In genomic region chr5:120449501-120449900, GRCh38 we compare ENCODE assay signal across 25 cellular contexts. TPM values are rescaled to one million over a fixed set of nuclear protein-coding genes. Genes with fewer than 3 reads are reported as not detected.
DNase-seq lines count a peak whose midpoint lies in the region; TF ChIP-seq lines count a peak whose summit lies in the region.
"Had no signal": no experiment of that assay in that cellular context is flagged by ENCODE, and none has a peak within 500 bp of the region (broad histone marks: within the 10 kb centered on the region; RNA-seq: fewer than 3 reads in every experiment).

No MANE protein-coding gene starts in this region.

- in situ Hi-C loops in GM23248 (cut with MboI) (no loop called here), astrocyte of the spinal cord (cut with HindIII; ENCODE audit: low sequenced_read_pairs) (no loop called here)

- 55 to 60% methylated on average over 3 of the region's 3 CpGs for WGBS in GM23248 (ENCODE audit: low coverage in 1 of 2, low lambda C conversion rate in 2 of 2, missing lambda C conversion rate in 2 of 2), 2 experiments
- 61% methylated on average over 3 of the region's 3 CpGs for WGBS in mesenchymal stem cell

- H4K20me1 ChIP-seq in GM23248 (ENCODE audit: insufficient read depth): no peaks in the 10 kb centered on the region

- H2BK120ac ChIP-seq in mesenchymal stem cell (ENCODE audit: low read depth, low read length): no peak overlapping the region

- H4K91ac ChIP-seq in mesenchymal stem cell (ENCODE audit: low read length): no peak overlapping the region

- no peaks in the 10 kb centered on the region for H3K9me3 ChIP-seq in GM23248 (ENCODE audit: low read depth)
- H3K9me3 ChIP-seq in mesenchymal stem cell (ENCODE audit: control insufficient read depth, low read length): no peaks in the 10 kb centered on the region
- H3K9me3 ChIP-seq: gastroesophageal sphincter, pancreas, right lobe of liver, upper lobe of right lung had no signal

- H3K79me2 ChIP-seq in GM23248 (ENCODE audit: insufficient read depth): no peaks in the 10 kb centered on the region

- H3K4me3 ChIP-seq in AG10803 (ENCODE audit: low read length) (no peak overlapping the region), GM23248 (no peak overlapping the region), astrocyte of the spinal cord (ENCODE audit: low read depth, low read length) (no peak overlapping the region), mesenchymal stem cell (ENCODE audit: insufficient read depth in 1 of 2, low read depth in 1 of 2, low read length in 2 of 2) (no peak overlapping the region)
- H3K4me3 ChIP-seq: gastroesophageal sphincter, pancreas, right lobe of liver, SK-N-MC, upper lobe of right lung had no signal

- H4K8ac ChIP-seq in mesenchymal stem cell (ENCODE audit: low read length): no peak overlapping the region

- H3K4me2 ChIP-seq in GM23248 (ENCODE audit: unreplicated experiment): peak overlapping the region; percentile 23
- H3K4me2 ChIP-seq in mesenchymal stem cell (ENCODE audit: low read length, poor library complexity, severe bottlenecking): no peak overlapping the region

- no peak overlapping the region for H3K14ac ChIP-seq in mesenchymal stem cell (ENCODE audit: low read length in 2 of 2)

- H2BK15ac ChIP-seq in mesenchymal stem cell (ENCODE audit: low read depth, poor library complexity, severe bottlenecking): no peak overlapping the region

- peak overlapping the region; percentile 29 to 91 for H2BK12ac ChIP-seq in mesenchymal stem cell (ENCODE audit: low read length in 2 of 2)

- no peak overlapping the region for H3K23ac ChIP-seq in mesenchymal stem cell (ENCODE audit: low read length in 2 of 2)

- H3K4me1 ChIP-seq in GM23248 (ENCODE audit: insufficient read depth): peaks cover 64% of the 10 kb centered on the region
- H3K4me1 ChIP-seq in mesenchymal stem cell (ENCODE audit: control insufficient read depth, insufficient read depth, low read depth, low read length): peaks cover 2% of the 10 kb centered on the region
- H3K4me1 ChIP-seq: pancreas, right lobe of liver had no signal

- no peaks in the 10 kb centered on the region for H3K79me1 ChIP-seq in mesenchymal stem cell (replicated peaks; ENCODE audit: low read length, poor library complexity, severe bottlenecking)

- H3K4ac ChIP-seq in mesenchymal stem cell (ENCODE audit: low read depth in 1 of 2, low read length in 2 of 2): peak overlapping the region in 1 of 2 experiments; percentile 17

- DNase-seq in AG10803 (ENCODE audit: low read depth): peak; percentile 69
- peak; percentile 72 for DNase-seq in GM23248
- peak; percentile 17 for DNase-seq in astrocyte of the spinal cord (ENCODE audit: low read depth, low spot score)
- DNase-seq in mesenchymal stem cell: peak; percentile 76
- no peak for DNase-seq in activated CD4-positive, alpha-beta T cell treated with anti-CD3 and anti-CD28 coated beads, Interleukin-2, amount 50 U/mL, for 1 hour
- no peak for DNase-seq in NAMALWA (ENCODE audit: low spot score)
- no peak for DNase-seq in NCI-H526 (lab: John Stamatoyannopoulos, UW)
- DNase-seq in stimulated activated CD4-positive, alpha-beta T cell treated with anti-CD3 and anti-CD28 coated beads, Interleukin-4, amount 100 ng/mL, for 4 hours: no peak
- DNase-seq: activated B cell treated with CpG ODN at 0.5 μM for 24 hours; activated CD4-positive, alpha-beta T cell treated with anti-CD3 and anti-CD28 coated beads, Interleukin-2, amount 50 U/mL, for 48 hours; activated effector memory CD4-positive, alpha-beta T cell treated with Interleukin-2 at 50 U/mL for 16 hours; activated naive CD8-positive, alpha-beta T cell treated with anti-CD3 and anti-CD28 coated beads, Interleukin-2, amount 10 ng/mL, durations not matched to agents 7 days and 5 days; CD4-positive, CD25-positive, alpha-beta regulatory T cell; DMS 273 treated with DMSO at 0.1 percent for 48 hours; effector CD8-positive, alpha-beta T cell; GDM1; NCI-H1417; NCI-H2107; NCI-H510A treated with DMSO at 0.1 percent for 48 hours; pancreas; right lobe of liver; upper lobe of right lung had no signal

- H3K36me3 ChIP-seq in GM23248 (ENCODE audit: low read depth) (no peaks in the 10 kb centered on the region), mesenchymal stem cell (ENCODE audit: control insufficient read depth in 1 of 2, insufficient read depth in 2 of 2, low read depth in 1 of 2, low read length in 2 of 2) (no peaks in the 10 kb centered on the region)
- H3K36me3 ChIP-seq: gastroesophageal sphincter, pancreas, right lobe of liver, upper lobe of right lung had no signal

- H3K18ac ChIP-seq in mesenchymal stem cell (ENCODE audit: low read depth in 1 of 2, low read length in 2 of 2): peak overlapping the region; percentile 26 to 34

- no peak overlapping the region for H2AK5ac ChIP-seq in mesenchymal stem cell (ENCODE audit: low read length, severe bottlenecking)

- H3K9ac ChIP-seq in GM23248 (no peak overlapping the region), mesenchymal stem cell (ENCODE audit: low read length) (no peak overlapping the region)

- H3F3A ChIP-seq in GM23248 (ENCODE audit: insufficient read depth): peaks cover 36% of the 10 kb centered on the region

- H3K9me2 ChIP-seq in GM23248 (ENCODE audit: insufficient read depth): no peaks in the 10 kb centered on the region

- TF ChIP-seq CTCF in AG10803 (conservative IDR thresholded peaks at IDR 0.05; ENCODE audit: low read length) (no peak), astrocyte of the spinal cord (IDR thresholded peaks at IDR 0.05; ENCODE audit: low read depth, low read length) (no peak)

- H3K27me3 ChIP-seq in GM23248 (replicated peaks; ENCODE audit: insufficient read depth) (no peaks in the 10 kb centered on the region), mesenchymal stem cell (ENCODE audit: control insufficient read depth in 1 of 2, insufficient read depth in 1 of 2, low read length in 2 of 2) (no peaks in the 10 kb centered on the region)
- H3K27me3 ChIP-seq: gastroesophageal sphincter, pancreas, right lobe of liver, upper lobe of right lung had no signal

- no peak overlapping the region for H3K27ac ChIP-seq in GM23248
- no peak overlapping the region for H3K27ac ChIP-seq in mesenchymal stem cell (ENCODE audit: low read length, poor library complexity, severe bottlenecking)
- H3K27ac ChIP-seq: gastroesophageal sphincter, pancreas, right lobe of liver, SK-N-MC, upper lobe of right lung had no signal

- no peak overlapping the region for H2AFZ ChIP-seq in GM23248
- no peak overlapping the region for H2AFZ ChIP-seq in mesenchymal stem cell (ENCODE audit: low read depth, low read length)

- H2BK5ac ChIP-seq in mesenchymal stem cell (ENCODE audit: low read depth, low read length, poor library complexity, severe bottlenecking): no peak overlapping the region

RNA-seq across cellular contexts. Expression of gene PRR16, which starts 14.6 kb away (rescaled TPM):
- 32.5 and 33.0 TPM in 2 replicates for total RNA-seq in GM23248 (2014; rRNA removed; shearing (Covaris generic))
- 67.4 and 68.8 TPM in 2 replicates for polyA plus RNA-seq in GM23248 (2016; fragmentation: Nextera tagmentation; extraction: Ambion mirVana)
- 128 TPM for polyA plus RNA-seq in mesenchymal stem cell (2013, experiment 1 of 2)
- polyA plus RNA-seq in mesenchymal stem cell (2013, experiment 2 of 2): 137 TPM
- total RNA-seq: activated naive CD8-positive, alpha-beta T cell treated with anti-CD3 and anti-CD28 coated beads, Interleukin-2, amount 10 ng/mL, durations not matched to agents 7 days and 5 days; CD4-positive, CD25-positive, alpha-beta regulatory T cell; natural killer cell treated with Interleukin-12 subunit alpha and Interleukin-12 subunit beta and Interleukin-15 and Interleukin-18, amount 100 ng/mL, for 72 hours had no signal
- polyA plus RNA-seq: CD4-positive, CD25-positive, alpha-beta regulatory T cell had no signal

Comparison
In these comparisons a context has a peak if more than half of its experiments do, and no peak if none do; other contexts are left out.
1. DNase-seq: peak in AG10803 (single experiment), GM23248 (single experiment), astrocyte of the spinal cord (single experiment) and mesenchymal stem cell (single experiment); none in activated CD4-positive, alpha-beta T cell treated with anti-CD3 and anti-CD28 coated beads, Interleukin-2, amount 50 U/mL, for 1 hour (single experiment), NAMALWA (single experiment), NCI-H526 (0 of 2) and stimulated activated CD4-positive, alpha-beta T cell treated with anti-CD3 and anti-CD28 coated beads, Interleukin-4, amount 100 ng/mL, for 4 hours (0 of 2).